In genomic region chr2:231613655-231614558, GRCh38 we compare ENCODE assay signal across 1 cellular context.
TF ChIP-seq lines count a peak whose summit lies in the region.

No MANE protein-coding gene starts in this region.

TF ChIP-seq in A549, 52 proteins besides CTCF, POLR2A, EP300 and RAD21 (continued from another document):
- TF ChIP-seq SREBF2 (IDR thresholded peaks at IDR 0.05) (no peak), ATOH8 (CRISPR knock-in tag; IDR thresholded peaks at IDR 0.05; ENCODE audit: low read depth) (peak; percentile 89), ELK1 (IDR thresholded peaks at IDR 0.05; ENCODE audit: low read depth, low read length) (no peak), NFE2L2 (conservative IDR thresholded peaks at IDR 0.05; ENCODE audit: low read length) (no peak), MAX (IDR thresholded peaks at IDR 0.05) (peak; percentile 94), GATA3 (IDR thresholded peaks at IDR 0.05; ENCODE audit: borderline replicate concordance) (no peak; the same call in 1 of the 2 replicates), FOSL2 (IDR thresholded peaks at IDR 0.05) (no peak), FOSL2 (CRISPR knock-in tag; IDR thresholded peaks at IDR 0.05) (peak; percentile 29), USF2 (IDR thresholded peaks at IDR 0.05) (peak; percentile 63), HEYL (CRISPR knock-in tag; IDR thresholded peaks at IDR 0.05) (0 out of 2 replicates have a peak, but pooled peaks have one; percentile 43), BHLHE40 (IDR thresholded peaks at IDR 0.05; ENCODE audit: low read depth, low read length) (peak; percentile 68), NPAS2 (CRISPR knock-in tag; IDR thresholded peaks at IDR 0.05; ENCODE audit: borderline replicate concordance) (peak; percentile 76), EHF (CRISPR knock-in tag; IDR thresholded peaks at IDR 0.05) (0 out of 2 replicates have a peak, but pooled peaks have one; percentile 78), BCL3 (IDR thresholded peaks at IDR 0.05) (no peak), POLR2AphosphoS2 (conservative IDR thresholded peaks at IDR 0.05; ENCODE audit: low read length) (no peak), FOXS1 (CRISPR knock-in tag; IDR thresholded peaks at IDR 0.05) (no peak; the same call in 1 of the 2 replicates), PHF8 (IDR thresholded peaks at IDR 0.05; ENCODE audit: borderline replicate concordance, low read depth) (no peak), JUN (IDR thresholded peaks at IDR 0.05) (peak in 1 of 2 experiments; percentile 76; a peak in 2 of 5 replicates), RFX5 (IDR thresholded peaks at IDR 0.05) (no peak), KDM1A (IDR thresholded peaks at IDR 0.05; ENCODE audit: low read depth) (no peak), RCOR1 (IDR thresholded peaks at IDR 0.05; ENCODE audit: low read depth, low read length) (no peak), HDAC2 (IDR thresholded peaks at IDR 0.05) (no peak), ESRRA (IDR thresholded peaks at IDR 0.05; ENCODE audit: borderline replicate concordance, low read length) (no peak), CHD2 (IDR thresholded peaks at IDR 0.05; ENCODE audit: low read length, partially characterized antibody) (no peak)
TF ChIP-seq in A549: peak in this region for 18.
